Comparison of ENCODE assay signal across 21 cellular contexts in genomic region chr13:58452123-58452623, GRCh38.
"Had no signal": no experiment of that assay in that cellular context is flagged by ENCODE, and none has a peak within 500 bp of the region (broad histone marks: within the 10 kb centered on the region; RNA-seq: fewer than 3 reads in every experiment).

No MANE protein-coding gene starts in this region.

- H3K27ac ChIP-seq: adrenal gland, body of pancreas, foreskin keratinocyte, neutrophil, suprapubic skin, VCaP had no signal

- H3K36me3 Mint-ChIP-seq: activated naive CD4-positive, alpha-beta T cell treated with anti-CD3 and anti-CD28 coated beads, Interleukin-2, amount 50 U/mL, for 24 hours had no signal

- H3K36me3 ChIP-seq: adrenal gland, neutrophil, suprapubic skin had no signal

- H3K27me3 Mint-ChIP-seq: activated CD4-positive, alpha-beta T cell treated with anti-CD3 and anti-CD28 coated beads for 36 hours; activated CD8-positive, alpha-beta T cell treated with anti-CD3 and anti-CD28 coated beads for 36 hours; activated naive CD4-positive, alpha-beta T cell treated with anti-CD3 and anti-CD28 coated beads, Interleukin-2, amount 50 U/mL, for 24 hours; central memory CD8-positive, alpha-beta T cell; naive thymus-derived CD8-positive, alpha-beta T cell; stimulated activated naive CD8-positive, alpha-beta T cell treated with anti-CD3 and anti-CD28 coated beads, Interleukin-15, Interleukin-2, amounts not matched to agents 100 ng/mL and 50 ng/mL, for 24 hours had no signal

- H3K9me3 ChIP-seq: adrenal gland, body of pancreas, neutrophil, SK-N-SH, suprapubic skin had no signal

- H3K27ac Mint-ChIP-seq: activated CD4-positive, alpha-beta T cell treated with anti-CD3 and anti-CD28 coated beads for 36 hours; activated CD8-positive, alpha-beta T cell treated with anti-CD3 and anti-CD28 coated beads for 36 hours; activated naive CD4-positive, alpha-beta T cell treated with anti-CD3 and anti-CD28 coated beads, Interleukin-2, amount 50 U/mL, for 24 hours; naive thymus-derived CD8-positive, alpha-beta T cell; stimulated activated naive CD8-positive, alpha-beta T cell treated with anti-CD3 and anti-CD28 coated beads, Interleukin-15, Interleukin-2, amounts not matched to agents 100 ng/mL and 50 ng/mL, for 24 hours had no signal

- H3K4me3 Mint-ChIP-seq: activated CD4-positive, alpha-beta T cell treated with anti-CD3 and anti-CD28 coated beads for 36 hours; activated CD8-positive, alpha-beta T cell treated with anti-CD3 and anti-CD28 coated beads for 36 hours; activated naive CD4-positive, alpha-beta T cell treated with anti-CD3 and anti-CD28 coated beads, Interleukin-2, amount 50 U/mL, for 24 hours; central memory CD8-positive, alpha-beta T cell; naive thymus-derived CD8-positive, alpha-beta T cell; stimulated activated naive CD8-positive, alpha-beta T cell treated with anti-CD3 and anti-CD28 coated beads, Interleukin-15, Interleukin-2, amounts not matched to agents 100 ng/mL and 50 ng/mL, for 24 hours had no signal

- H3K9me3 Mint-ChIP-seq: activated naive CD4-positive, alpha-beta T cell treated with anti-CD3 and anti-CD28 coated beads, Interleukin-2, amount 50 U/mL, for 24 hours had no signal

- DNase-seq: activated CD4-positive, alpha-beta T cell treated with anti-CD3 and anti-CD28 coated beads for 36 hours; activated CD8-positive, alpha-beta memory T cell treated with anti-CD3 and anti-CD28 coated beads, Interleukin-2, amount 50 U/mL, for 4 hours; activated CD8-positive, alpha-beta T cell treated with anti-CD3 and anti-CD28 coated beads for 36 hours; activated effector memory CD4-positive, alpha-beta T cell treated with anti-CD3 and anti-CD28 coated beads, Interleukin-2, amount 50 U/mL, for 16 hours; activated T-cell treated with anti-CD3 and anti-CD28 coated beads, Interleukin-2, amount 50 U/mL, for 48 hours; adrenal gland; body of pancreas; cortex of kidney; effector CD4-positive, alpha-beta T cell; foreskin keratinocyte; mammary epithelial cell; naive thymus-derived CD8-positive, alpha-beta T cell; retina; SK-N-SH; small intestine had no signal

- H3K4me1 Mint-ChIP-seq: activated CD4-positive, alpha-beta T cell treated with anti-CD3 and anti-CD28 coated beads for 36 hours; activated naive CD4-positive, alpha-beta T cell treated with anti-CD3 and anti-CD28 coated beads, Interleukin-2, amount 50 U/mL, for 24 hours; central memory CD8-positive, alpha-beta T cell; naive thymus-derived CD8-positive, alpha-beta T cell had no signal

- H3K27me3 ChIP-seq: adrenal gland, body of pancreas, foreskin keratinocyte, neutrophil, suprapubic skin had no signal

- H3K4me1 ChIP-seq: adrenal gland, body of pancreas, foreskin keratinocyte, suprapubic skin had no signal

- H3K4me3 ChIP-seq: adrenal gland, body of pancreas, suprapubic skin had no signal
